Comparison of ENCODE assay signal across 9 cellular contexts in genomic region chr6:79570129-79570801, GRCh38. TPM values are rescaled to one million over a fixed set of nuclear protein-coding genes. Genes with fewer than 3 reads are reported as not detected.
DNase-seq lines count a peak whose midpoint lies in the region; ATAC-seq, FAIRE-seq and TF ChIP-seq lines count a peak whose summit lies in the region.
"Had no signal": no experiment of that assay in that cellular context is flagged by ENCODE, and none has a peak within 500 bp of the region (broad histone marks: within the 10 kb centered on the region; RNA-seq: fewer than 3 reads in every experiment).

No MANE protein-coding gene starts in this region.

- H3K27me3 Mint-ChIP-seq in stimulated activated memory B cell treated with anti-CD40 and anti-IgM and Interleukin-4, amounts not matched to agents 10 μg/mL and 1 μg/mL and 100 μg/mL, for 72 hours: no peaks in the 10 kb centered on the region

- intact Hi-C loops in HepG2 (cut with micrococcal nuclease; ENCODE audit: unreplicated experiment): loop anchor here (1.0 to 5.0 kb wide), 4 partner anchors 33 to 143 kb away; partner anchors contain the start of gene LCA5

- no peaks in the 10 kb centered on the region for H3K27me3 ChIP-seq in HepG2 (ENCODE audit: control insufficient read depth in 1 of 2, insufficient read depth in 2 of 2, low read length in 2 of 2)
- no peaks in the 10 kb centered on the region for H3K27me3 ChIP-seq in effector memory CD4-positive, alpha-beta T cell (replicated peaks; ENCODE audit: control insufficient read depth, insufficient read depth, low read length, poor library complexity, severe bottlenecking)

- POLR2A ChIA-PET in HepG2 (lab: Yijun Ruan, JAX): interaction anchor here (2.1 kb wide), 1 partner anchor 60 kb away, joined by 5 read pairs; the partner anchor contains the start of gene SH3BGRL2

- H3K36me3 ChIP-seq in HepG2 (replicated peaks in 1 of 2; ENCODE audit: control insufficient read depth in 1 of 2, insufficient read depth in 2 of 2, low read length in 2 of 2): no peaks in the 10 kb centered on the region
- no peaks in the 10 kb centered on the region for H3K36me3 ChIP-seq in effector memory CD4-positive, alpha-beta T cell (ENCODE audit: control insufficient read depth, insufficient read depth, low read length)

- H3K4me3 ChIP-seq in HepG2 (replicated peaks in 1 of 3; ENCODE audit: insufficient read depth in 1 of 3, low read depth in 2 of 3, low read length in 3 of 3): no peak overlapping the region
- H3K4me3 ChIP-seq in effector memory CD4-positive, alpha-beta T cell (ENCODE audit: insufficient read depth, low read depth, low read length, poor library complexity, severe bottlenecking): no peak overlapping the region
- H3K4me3 ChIP-seq: K562 had no signal

- DNase-seq in COLO668 (lab: John Stamatoyannopoulos, UW; ENCODE audit: unreplicated experiment) (peak; percentile 12), HT-29 (ENCODE audit: low spot score) (peak; percentile 94), amniotic epithelial cell (ENCODE audit: low read depth) (peak; percentile 69), HepG2 (ENCODE audit: low spot score) (peak; percentile 57), GM13977 (ENCODE audit: low spot score) (no peak), T-helper 2 cell (no peak)
- no peak for DNase-seq in effector memory CD4-positive, alpha-beta T cell

- H3K27ac Mint-ChIP-seq in stimulated activated memory B cell treated with anti-CD40 and anti-IgM and Interleukin-4, amounts not matched to agents 10 μg/mL and 1 μg/mL and 100 μg/mL, for 72 hours: no peak overlapping the region

- CTCF ChIA-PET in HepG2 (lab: Yijun Ruan, JAX; ENCODE audit: low intra/inter-chr PET ratio, low total read pairs): interaction anchor here (1.1 to 2.5 kb wide), 4 partner anchors 79 to 143 kb away, joined by 3 to 23 read pairs (median 7); no protein-coding TSS in a partner anchor

- no peak overlapping the region for H3K9ac ChIP-seq in HepG2 (ENCODE audit: insufficient read depth, low read depth, low read length)

- WGBS in HepG2 (ENCODE audit: low lambda C conversion rate): 40% methylated on average over 1 of the region's 1 CpG

- peak; percentile 72 for ATAC-seq in HepG2
- no peak for ATAC-seq in stimulated activated memory B cell treated with anti-CD40 and anti-IgM and Interleukin-4, amounts not matched to agents 10 μg/mL and 1 μg/mL and 100 μg/mL, for 72 hours

- no peak overlapping the region for H3K4me3 Mint-ChIP-seq in stimulated activated memory B cell treated with anti-CD40 and anti-IgM and Interleukin-4, amounts not matched to agents 10 μg/mL and 1 μg/mL and 100 μg/mL, for 72 hours

- H2AFZ ChIP-seq in HepG2 (ENCODE audit: low read length): no peak overlapping the region

- TF ChIP-seq CTCF in HepG2 (CRISPR knock-in tag; IDR thresholded peaks at IDR 0.05): no peak
- TF ChIP-seq CTCF in GM13977 (IDR thresholded peaks at IDR 0.05; ENCODE audit: extremely low read depth, insufficient read depth, missing control alignments): no peak

- no peaks in the 10 kb centered on the region for H3K36me3 Mint-ChIP-seq in stimulated activated memory B cell treated with anti-CD40 and anti-IgM and Interleukin-4, amounts not matched to agents 10 μg/mL and 1 μg/mL and 100 μg/mL, for 72 hours

- peak; percentile 64 for FAIRE-seq in HepG2 (lab: Jason Lieb, UNC)

- no peaks in the 10 kb centered on the region for H4K20me1 ChIP-seq in HepG2 (ENCODE audit: insufficient read depth, low read length)

- no peak for TF ChIP-seq POLR2A in HepG2 (IDR thresholded peaks at IDR 0.05; ENCODE audit: insufficient read depth in 1 of 2, low read depth in 2 of 2, low read length in 2 of 2)

- peaks cover 41% of the 10 kb centered on the region for H3K4me1 ChIP-seq in HepG2 (ENCODE audit: insufficient read depth, low read length)
- H3K4me1 ChIP-seq in effector memory CD4-positive, alpha-beta T cell (ENCODE audit: control insufficient read depth, insufficient read depth, low read length, poor library complexity, severe bottlenecking): no peaks in the 10 kb centered on the region

- no peaks in the 10 kb centered on the region for H3K9me3 ChIP-seq in HepG2 (ENCODE audit: low read length)
- no peaks in the 10 kb centered on the region for H3K9me3 ChIP-seq in effector memory CD4-positive, alpha-beta T cell (ENCODE audit: control insufficient read depth, low read length)

- in situ Hi-C loops in HepG2 (cut with HindIII; ENCODE audit: extremely low pct_ligation_motif_present, low pct_unique_long_range_greater_than_20kb) (loop anchor here (5.0 kb wide), 3 partner anchors 37 to 147 kb away; no protein-coding TSS in a partner anchor), GM13977 (cut with MboI; ENCODE audit: low pct_unique_long_range_greater_than_20kb, low sequenced_read_pairs, unreplicated experiment) (no loop called here)

- TF ChIP-seq EP300 in HepG2 (IDR thresholded peaks at IDR 0.05; ENCODE audit: low read depth in 2 of 2, low read length in 2 of 2) (peak in 1 of 2 experiments; percentile 62; a peak in 1 of 4 replicates), HepG2 (CRISPR knock-in tag; IDR thresholded peaks at IDR 0.05; ENCODE audit: borderline replicate concordance) (no peak)

- H3K27ac ChIP-seq in HepG2 (ENCODE audit: extremely low read length, insufficient read depth, low read length): peak overlapping the region; percentile 34
- H3K27ac ChIP-seq in effector memory CD4-positive, alpha-beta T cell (ENCODE audit: insufficient read depth, low read length, poor library complexity, severe bottlenecking): no peak overlapping the region

- H3K4me2 ChIP-seq in HepG2 (ENCODE audit: low read depth, low read length): peak overlapping the region; percentile 21; the same call in 1 of the 2 replicates

- BruUV-seq in HepG2 (replicated peaks; lab: Mats Ljungman, UMichigan): no TSS peak

- no peaks in the 10 kb centered on the region for H3K79me2 ChIP-seq in HepG2 (ENCODE audit: insufficient read depth, low read length)

- H3K9me3 Mint-ChIP-seq in stimulated activated memory B cell treated with anti-CD40 and anti-IgM and Interleukin-4, amounts not matched to agents 10 μg/mL and 1 μg/mL and 100 μg/mL, for 72 hours: no peaks in the 10 kb centered on the region

- no peak for TF ChIP-seq RAD21 in HepG2 (CRISPR knock-in tag; IDR thresholded peaks at IDR 0.05)

- no peaks in the 10 kb centered on the region for H3K4me1 Mint-ChIP-seq in stimulated activated memory B cell treated with anti-CD40 and anti-IgM and Interleukin-4, amounts not matched to agents 10 μg/mL and 1 μg/mL and 100 μg/mL, for 72 hours

TF ChIP-seq in HepG2, 621 proteins besides CTCF, POLR2A, EP300 and RAD21 (continues in another document):
- TF ChIP-seq TEAD3 (CRISPR knock-in tag; optimal IDR thresholded peaks at IDR 0.05; ENCODE audit: borderline replicate concordance) (peak; percentile 41), ZSCAN22 (CRISPR knock-in tag; IDR thresholded peaks at IDR 0.05) (peak; percentile 97), TFDP1 (CRISPR knock-in tag; IDR thresholded peaks at IDR 0.05; ENCODE audit: borderline replicate concordance) (no peak), RORA (CRISPR knock-in tag; IDR thresholded peaks at IDR 0.05) (no peak), ZNF652 (CRISPR knock-in tag; IDR thresholded peaks at IDR 0.05; ENCODE audit: borderline replicate concordance, low read depth) (peak; percentile 83; the same call in 1 of the 2 replicates), CREM (IDR thresholded peaks at IDR 0.05) (0 out of 2 replicates have a peak, but pooled peaks have one; percentile 23), CREM (CRISPR knock-in tag; IDR thresholded peaks at IDR 0.05) (no peak)

RNA-seq across cellular contexts. Expression of gene LCA5, which starts 33.0 kb away (rescaled TPM):
- total RNA-seq in HT-29 (2014; rRNA removed; shearing (Covaris generic)): 0.29 and 0.36 TPM in 2 replicates
- total RNA-seq in HepG2 (2016; rRNA removed; fragmentation: Illumina TruSeq; extraction: Trizol): 4.6 and 7.7 TPM in 2 replicates
- total RNA-seq in HepG2 (2016; cell fraction: cytosol; rRNA removed; fragmentation: Illumina TruSeq; extraction: Trizol; ENCODE audit: low read depth): 1.9 and 2.0 TPM in 2 replicates
- 4.0 and 7.6 TPM in 2 replicates for total RNA-seq in HepG2 (2016; cell fraction: insoluble cytoplasmic fraction; rRNA removed; fragmentation: Illumina TruSeq; extraction: Trizol)
- 2.3 TPM in 2 replicates for total RNA-seq in HepG2 (2016; cell fraction: membrane; rRNA removed; fragmentation: Illumina TruSeq; extraction: Trizol)
- total RNA-seq in HepG2 (2016; cell fraction: nucleus; rRNA removed; fragmentation: Illumina TruSeq; extraction: Trizol): 7.1 and 7.4 TPM in 2 replicates
- 0.56 and 0.84 TPM in 2 replicates for polyA plus RNA-seq in HepG2 (2011; rRNA removed)
- 0.28 and 0.45 TPM in 2 replicates for polyA plus RNA-seq in HepG2 (2011; cell fraction: cytosol; rRNA removed)
- 0.48 and 0.57 TPM in 2 replicates for polyA plus RNA-seq in HepG2 (2011; cell fraction: nucleus; rRNA removed)
- 1.3 and 1.8 TPM in 2 replicates for polyA plus RNA-seq in HepG2 (2012)
- 0.10 TPM in 2 replicates for polyA plus RNA-seq in HepG2 (2016; cell fraction: cytosol; fragmentation: Illumina TruSeq; extraction: Trizol; ENCODE audit: low read depth)
- polyA plus RNA-seq in HepG2 (2016; cell fraction: insoluble cytoplasmic fraction; fragmentation: Illumina TruSeq; extraction: Trizol; ENCODE audit: low read depth): 3.7 and 4.7 TPM in 2 replicates
- 0.31 and 0.45 TPM in 2 replicates for polyA plus RNA-seq in HepG2 (2016; cell fraction: membrane; fragmentation: Illumina TruSeq; extraction: Trizol; ENCODE audit: low read depth)
- polyA plus RNA-seq in HepG2 (2016; cell fraction: nucleus; fragmentation: Illumina TruSeq; extraction: Trizol; ENCODE audit: insufficient read depth, low read depth): 4.2 and 5.1 TPM in 2 replicates
- polyA minus RNA-seq in HepG2 (2011; rRNA and poly(A)+ RNA removed; ENCODE audit: low replicate concordance): 0.14 and 0.62 TPM in 2 replicates
- polyA minus RNA-seq in HepG2 (2011; cell fraction: cytosol; rRNA and poly(A)+ RNA removed): 1.2 and 1.7 TPM in 2 replicates
- 5.3 and 6.7 TPM in 2 replicates for polyA minus RNA-seq in HepG2 (2011; cell fraction: nucleus; rRNA and poly(A)+ RNA removed)

Comparison
In these comparisons a context has a peak if more than half of its experiments do, and no peak if none do; other contexts are left out.
1. DNase-seq: peak in COLO668 (single experiment), HT-29 (single experiment), amniotic epithelial cell (single experiment) and HepG2 (single experiment); none in GM13977 (single experiment), effector memory CD4-positive, alpha-beta T cell (0 of 3) and T-helper 2 cell (0 of 5).